23 cellular contexts compared by ENCODE assay signal in the genomic region with DNA sequence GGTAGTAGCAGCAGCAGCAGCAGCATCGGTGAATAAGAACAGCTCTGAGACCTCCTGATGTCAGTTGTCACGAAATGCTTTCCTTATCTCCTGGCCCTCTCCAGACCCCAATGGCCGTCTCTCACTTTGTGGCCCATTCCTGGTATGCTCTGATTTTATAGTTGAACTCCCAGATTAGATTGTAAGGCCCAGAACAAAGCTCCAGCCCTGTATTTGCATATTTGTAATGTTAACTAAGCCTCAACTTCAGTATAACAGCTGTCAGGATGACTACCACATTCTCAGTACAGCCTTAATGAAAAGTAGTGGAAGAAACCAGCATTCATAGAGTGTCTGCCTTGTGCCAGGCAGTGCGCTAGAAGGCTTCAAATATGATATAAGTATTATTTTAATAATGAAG.
DNase-seq lines count a peak whose midpoint lies in the region; ATAC-seq and TF ChIP-seq lines count a peak whose summit lies in the region.
"Had no signal": no experiment of that assay in that cellular context is flagged by ENCODE, and none has a peak within 500 bp of the region (broad histone marks: within the 10 kb centered on the region; RNA-seq: fewer than 3 reads in every experiment).

No MANE protein-coding gene starts in this region.

- peak overlapping the region; percentile 72 for H3K9ac ChIP-seq in smooth muscle cell (ENCODE audit: low read depth)

- peaks cover 4% of the 10 kb centered on the region; the same call in 1 of the 2 replicates for H3K36me3 ChIP-seq in GM23338 (ENCODE audit: insufficient read depth)
- H3K36me3 ChIP-seq in smooth muscle cell (ENCODE audit: low read depth) = no peaks in the 10 kb centered on the region

- peaks cover 5% of the 10 kb centered on the region for H3K27me3 Mint-ChIP-seq in GM23338 (ENCODE audit: insufficient read depth, low read depth, poor library complexity)

- H3K4me1 ChIP-seq in GM23338 (ENCODE audit: insufficient read depth) (peaks cover 27% of the 10 kb centered on the region), smooth muscle cell (ENCODE audit: low read depth) (peaks cover 9% of the 10 kb centered on the region)

- H3K27ac Mint-ChIP-seq in GM23338 = no peak overlapping the region; the same call in 1 of the 2 replicates
- H3K27ac Mint-ChIP-seq: stimulated activated naive CD8-positive, alpha-beta T cell treated with anti-CD3 and anti-CD28 coated beads, Interleukin-15, Interleukin-2, amounts not matched to agents 100 ng/mL and 50 ng/mL, for 24 hours had no signal

- no peaks in the 10 kb centered on the region for H3K27me3 ChIP-seq in GM23338 (ENCODE audit: insufficient read depth)
- no peaks in the 10 kb centered on the region for H3K27me3 ChIP-seq in smooth muscle cell (ENCODE audit: low read depth)
- H3K27me3 ChIP-seq: body of pancreas, foreskin keratinocyte, upper lobe of left lung had no signal

- H3K4me1 Mint-ChIP-seq in GM23338 = peaks cover 44% of the 10 kb centered on the region

- peaks cover 4% of the 10 kb centered on the region; the same call in 2 of the 3 replicates for H3K9me3 Mint-ChIP-seq in GM23338
- H3K9me3 Mint-ChIP-seq: natural killer cell treated with Interleukin-12 subunit alpha and Interleukin-12 subunit beta and Interleukin-15 and Interleukin-18, amount 100 ng/mL, for 72 hours; stimulated activated naive CD8-positive, alpha-beta T cell treated with anti-CD3 and anti-CD28 coated beads, Interleukin-15, Interleukin-2, amounts not matched to agents 100 ng/mL and 50 ng/mL, for 24 hours had no signal

- no peaks in the 10 kb centered on the region for H4K20me1 ChIP-seq in GM23338 (replicated peaks; ENCODE audit: insufficient read depth)
- H4K20me1 ChIP-seq in smooth muscle cell (ENCODE audit: low read depth) = no peaks in the 10 kb centered on the region

- no peak overlapping the region for H3K4me3 Mint-ChIP-seq in GM23338
- H3K4me3 Mint-ChIP-seq: stimulated activated naive CD8-positive, alpha-beta T cell treated with anti-CD3 and anti-CD28 coated beads, Interleukin-15, Interleukin-2, amounts not matched to agents 100 ng/mL and 50 ng/mL, for 24 hours had no signal

- no peaks in the 10 kb centered on the region for H3F3A ChIP-seq in GM23338 (replicated peaks; ENCODE audit: low read depth)
- peaks cover 20% of the 10 kb centered on the region for H3F3A ChIP-seq in smooth muscle cell (ENCODE audit: low read depth)

- H2AFZ ChIP-seq in GM23338 (no peak overlapping the region), smooth muscle cell (ENCODE audit: low read depth) (no peak overlapping the region)

- H3K79me2 ChIP-seq in GM23338 (replicated peaks; ENCODE audit: insufficient read depth) = no peaks in the 10 kb centered on the region
- H3K79me2 ChIP-seq in smooth muscle cell (ENCODE audit: low read depth) = no peaks in the 10 kb centered on the region

- DNase-seq in GM23338 (ENCODE audit: low spot score) (no peak), amniotic epithelial cell (ENCODE audit: low read depth) (peak; percentile 10), fibroblast of villous mesenchyme (ENCODE audit: low read depth) (peak; percentile 59), smooth muscle cell (lab: John Stamatoyannopoulos, UW; ENCODE audit: unreplicated experiment) (no peak), NCI-H446 treated with DMSO at 0.1 percent for 48 hours (lab: John Stamatoyannopoulos, UW) (no peak)
- DNase-seq: activated CD4-positive, CD25-positive, alpha-beta regulatory T cell treated with anti-CD3 and anti-CD28 coated beads, Interleukin-2, amount 50 U/mL, for 72 hours; activated naive CD4-positive, alpha-beta T cell treated with anti-CD3 and anti-CD28 coated beads, Interleukin-2, amount 50 U/mL, for 16 hours; body of pancreas; DND-41; H7; KG1; kidney; NCI-H2029; NCI-H510A; NK-92 treated with Interleukin-12 subunit alpha and Interleukin-12 subunit beta, amount 100 ng/mL, for 24 hours; stimulated activated CD4-positive, alpha-beta T cell treated with anti-CD3 and anti-CD28 coated beads, Interleukin-2, amount 100 ng/mL, for 48 hours; upper lobe of left lung had no signal

- H3K9me3 ChIP-seq in smooth muscle cell (replicated peaks; ENCODE audit: low read depth) = no peaks in the 10 kb centered on the region
- H3K9me3 ChIP-seq: body of pancreas, upper lobe of left lung had no signal

- WGBS in smooth muscle cell (ENCODE audit: low lambda C conversion rate) = 13% methylated on average over 4 of the region's 4 CpGs

- peaks cover 59% of the 10 kb centered on the region for H3K36me3 Mint-ChIP-seq in GM23338 (ENCODE audit: low read depth)
- H3K36me3 Mint-ChIP-seq: natural killer cell treated with Interleukin-12 subunit alpha and Interleukin-12 subunit beta and Interleukin-15 and Interleukin-18, amount 100 ng/mL, for 72 hours had no signal

- no peak for ATAC-seq in GM23338
- no peak for ATAC-seq in GM21390 (IDR thresholded peaks at IDR 0.05; ENCODE audit: unreplicated experiment)
- no peak for ATAC-seq in GM19324 (IDR thresholded peaks at IDR 0.05; ENCODE audit: low FRiP score, unreplicated experiment)
- ATAC-seq: body of pancreas, foreskin keratinocyte had no signal

- H3K27ac ChIP-seq in GM23338 (ENCODE audit: low read depth) = no peak overlapping the region
- peak overlapping the region; percentile 99 for H3K27ac ChIP-seq in smooth muscle cell (ENCODE audit: low read depth)
- H3K27ac ChIP-seq: body of pancreas, foreskin keratinocyte had no signal

- no peaks in the 10 kb centered on the region for H3K9me2 ChIP-seq in GM23338 (ENCODE audit: insufficient read depth)

- TF ChIP-seq CTCF in GM23338 (conservative IDR thresholded peaks at IDR 0.05; ENCODE audit: low read depth in 2 of 2) = no peak
- no peak for TF ChIP-seq CTCF in fibroblast of villous mesenchyme (IDR thresholded peaks at IDR 0.05; ENCODE audit: insufficient read depth, low read depth, low read length)
- TF ChIP-seq CTCF in smooth muscle cell (IDR thresholded peaks at IDR 0.05; ENCODE audit: borderline replicate concordance, insufficient read depth, poor library complexity, severe bottlenecking) = no peak

- H3K4me3 ChIP-seq in GM23338 = no peak overlapping the region
- H3K4me3 ChIP-seq in fibroblast of villous mesenchyme (ENCODE audit: low read depth, low read length) = no peak overlapping the region
- H3K4me3 ChIP-seq in smooth muscle cell = no peak overlapping the region
- H3K4me3 ChIP-seq: body of pancreas, skin epidermis, upper lobe of left lung had no signal

- H3K4me2 ChIP-seq in GM23338 (peak overlapping the region; percentile 19; the same call in 1 of the 2 replicates), smooth muscle cell (peak overlapping the region; percentile 65)

TF ChIP-seq in GM23338, 12 proteins besides CTCF, POLR2A, EP300 and RAD21 (continues in another document):
- no peak for TF ChIP-seq NANOG (IDR thresholded peaks at IDR 0.05; ENCODE audit: borderline replicate concordance)
- TF ChIP-seq, protein P1, sequence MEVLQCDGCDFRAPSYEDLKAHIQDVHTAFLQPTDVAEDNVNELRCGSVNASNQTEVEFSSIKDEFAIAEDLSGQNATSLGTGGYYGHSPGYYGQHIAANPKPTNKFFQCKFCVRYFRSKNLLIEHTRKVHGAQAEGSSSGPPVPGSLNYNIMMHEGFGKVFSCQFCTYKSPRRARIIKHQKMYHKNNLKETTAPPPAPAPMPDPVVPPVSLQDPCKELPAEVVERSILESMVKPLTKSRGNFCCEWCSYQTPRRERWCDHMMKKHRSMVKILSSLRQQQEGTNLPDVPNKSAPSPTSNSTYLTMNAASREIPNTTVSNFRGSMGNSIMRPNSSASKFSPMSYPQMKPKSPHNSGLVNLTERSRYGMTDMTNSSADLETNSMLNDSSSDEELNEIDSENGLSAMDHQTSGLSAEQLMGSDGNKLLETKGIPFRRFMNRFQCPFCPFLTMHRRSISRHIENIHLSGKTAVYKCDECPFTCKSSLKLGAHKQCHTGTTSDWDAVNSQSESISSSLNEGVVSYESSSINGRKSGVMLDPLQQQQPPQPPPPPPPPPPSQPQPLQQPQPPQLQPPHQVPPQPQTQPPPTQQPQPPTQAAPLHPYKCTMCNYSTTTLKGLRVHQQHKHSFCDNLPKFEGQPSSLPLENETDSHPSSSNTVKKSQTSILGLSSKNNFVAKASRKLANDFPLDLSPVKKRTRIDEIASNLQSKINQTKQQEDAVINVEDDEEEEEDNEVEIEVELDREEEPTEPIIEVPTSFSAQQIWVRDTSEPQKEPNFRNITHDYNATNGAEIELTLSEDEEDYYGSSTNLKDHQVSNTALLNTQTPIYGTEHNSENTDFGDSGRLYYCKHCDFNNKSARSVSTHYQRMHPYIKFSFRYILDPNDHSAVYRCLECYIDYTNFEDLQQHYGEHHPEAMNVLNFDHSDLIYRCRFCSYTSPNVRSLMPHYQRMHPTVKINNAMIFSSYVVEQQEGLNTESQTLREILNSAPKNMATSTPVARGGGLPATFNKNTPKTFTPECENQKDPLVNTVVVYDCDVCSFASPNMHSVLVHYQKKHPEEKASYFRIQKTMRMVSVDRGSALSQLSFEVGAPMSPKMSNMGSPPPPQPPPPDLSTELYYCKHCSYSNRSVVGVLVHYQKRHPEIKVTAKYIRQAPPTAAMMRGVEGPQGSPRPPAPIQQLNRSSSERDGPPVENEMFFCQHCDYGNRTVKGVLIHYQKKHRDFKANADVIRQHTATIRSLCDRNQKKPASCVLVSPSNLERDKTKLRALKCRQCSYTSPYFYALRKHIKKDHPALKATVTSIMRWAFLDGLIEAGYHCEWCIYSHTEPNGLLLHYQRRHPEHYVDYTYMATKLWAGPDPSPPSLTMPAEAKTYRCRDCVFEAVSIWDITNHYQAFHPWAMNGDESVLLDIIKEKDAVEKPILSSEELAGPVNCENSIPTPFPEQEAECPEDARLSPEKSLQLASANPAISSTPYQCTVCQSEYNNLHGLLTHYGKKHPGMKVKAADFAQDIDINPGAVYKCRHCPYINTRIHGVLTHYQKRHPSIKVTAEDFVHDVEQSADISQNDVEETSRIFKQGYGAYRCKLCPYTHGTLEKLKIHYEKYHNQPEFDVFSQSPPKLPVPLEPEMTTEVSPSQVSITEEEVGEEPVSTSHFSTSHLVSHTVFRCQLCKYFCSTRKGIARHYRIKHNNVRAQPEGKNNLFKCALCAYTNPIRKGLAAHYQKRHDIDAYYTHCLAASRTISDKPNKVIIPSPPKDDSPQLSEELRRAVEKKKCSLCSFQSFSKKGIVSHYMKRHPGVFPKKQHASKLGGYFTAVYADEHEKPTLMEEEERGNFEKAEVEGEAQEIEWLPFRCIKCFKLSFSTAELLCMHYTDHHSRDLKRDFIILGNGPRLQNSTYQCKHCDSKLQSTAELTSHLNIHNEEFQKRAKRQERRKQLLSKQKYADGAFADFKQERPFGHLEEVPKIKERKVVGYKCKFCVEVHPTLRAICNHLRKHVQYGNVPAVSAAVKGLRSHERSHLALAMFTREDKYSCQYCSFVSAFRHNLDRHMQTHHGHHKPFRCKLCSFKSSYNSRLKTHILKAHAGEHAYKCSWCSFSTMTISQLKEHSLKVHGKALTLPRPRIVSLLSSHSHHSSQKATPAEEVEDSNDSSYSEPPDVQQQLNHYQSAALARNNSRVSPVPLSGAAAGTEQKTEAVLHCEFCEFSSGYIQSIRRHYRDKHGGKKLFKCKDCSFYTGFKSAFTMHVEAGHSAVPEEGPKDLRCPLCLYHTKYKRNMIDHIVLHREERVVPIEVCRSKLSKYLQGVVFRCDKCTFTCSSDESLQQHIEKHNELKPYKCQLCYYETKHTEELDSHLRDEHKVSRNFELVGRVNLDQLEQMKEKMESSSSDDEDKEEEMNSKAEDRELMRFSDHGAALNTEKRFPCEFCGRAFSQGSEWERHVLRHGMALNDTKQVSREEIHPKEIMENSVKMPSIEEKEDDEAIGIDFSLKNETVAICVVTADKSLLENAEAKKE (CRISPR knock-in tag; IDR thresholded peaks at IDR 0.05) = no peak

Comparison
In these comparisons a context has a peak if more than half of its experiments do, and no peak if none do; other contexts are left out.
1. DNase-seq: peak in amniotic epithelial cell (single experiment) and fibroblast of villous mesenchyme (single experiment); none in GM23338 (single experiment), smooth muscle cell (single experiment) and NCI-H446 treated with DMSO at 0.1 percent for 48 hours (single experiment).